ENCODE assay signal across 16 cellular contexts in genomic region chr20:41261260-41261659, GRCh38. TPM values are rescaled to one million over a fixed set of nuclear protein-coding genes. Genes with fewer than 3 reads are reported as not detected.
A peak's percentile ranks its signal among the peaks of the same experiment; 100 is the strongest.
DNase-seq lines count a peak whose midpoint lies in the region; ATAC-seq, FAIRE-seq and TF ChIP-seq lines count a peak whose summit lies in the region.
"Had no signal": no experiment of that assay in that cellular context is flagged by ENCODE, and none has a peak within 500 bp of the region (broad histone marks: within the 10 kb centered on the region; RNA-seq: fewer than 3 reads in every experiment).

No MANE protein-coding gene starts in this region.

- peaks cover 21% of the 10 kb centered on the region for H3K27me3 ChIP-seq in endodermal cell (ENCODE audit: control insufficient read depth, insufficient read depth, low read length, poor library complexity, severe bottlenecking)
- H3K27me3 ChIP-seq in right lobe of liver, result no peaks in the 10 kb centered on the region

- H3K27ac Mint-ChIP-seq in endodermal cell, result no peak overlapping the region
- H3K27ac Mint-ChIP-seq: B cell; CD4-positive, alpha-beta memory T cell had no signal

- H3K4me3 ChIP-seq in endodermal cell (ENCODE audit: low read length), result no peak overlapping the region
- no peak overlapping the region for H3K4me3 ChIP-seq in right lobe of liver

- no peak for TF ChIP-seq POLR2A in right lobe of liver (IDR thresholded peaks at IDR 0.05)

- peak; percentile 27 for TF ChIP-seq CTCF in endodermal cell (conservative IDR thresholded peaks at IDR 0.05)
- TF ChIP-seq CTCF in right lobe of liver (IDR thresholded peaks at IDR 0.05), result no peak

- DNase-seq in HTR-8/SVneo (ENCODE audit: insufficient read length, low spot score) (no peak), RPMI7951 (ENCODE audit: low read depth) (peak; percentile 11), endodermal cell (peak; percentile 58), right lobe of liver (no peak), GDM1 (lab: John Stamatoyannopoulos, UW) (no peak), NCI-H1930 (lab: John Stamatoyannopoulos, UW) (no peak), KBM-7 (no peak)
- DNase-seq: Calu3; CD4-positive, alpha-beta memory T cell; NCI-H1048; NCI-H1436 treated with DMSO at 0.1 percent for 48 hours; NCI-H2081; NCI-H524 had no signal

- in situ Hi-C loops in KBM-7 (cut with MboI; ENCODE audit: low pct_unique_long_range_greater_than_20kb, low sequenced_read_pairs), result no loop called here

- peaks cover 7% of the 10 kb centered on the region for H3K4me1 Mint-ChIP-seq in endodermal cell
- H3K4me1 Mint-ChIP-seq: B cell; CD4-positive, alpha-beta memory T cell had no signal

- H3K9me3 ChIP-seq in endodermal cell (ENCODE audit: control insufficient read depth, low read length), result no peaks in the 10 kb centered on the region
- no peaks in the 10 kb centered on the region for H3K9me3 ChIP-seq in right lobe of liver

- H3K36me3 ChIP-seq in endodermal cell (ENCODE audit: control insufficient read depth, insufficient read depth, low read length), result no peaks in the 10 kb centered on the region
- peaks cover 0 to 8% (median 2%) of the 10 kb centered on the region in 4 donors for H3K36me3 ChIP-seq in right lobe of liver

- no peaks in the 10 kb centered on the region for H3K9me3 Mint-ChIP-seq in endodermal cell
- H3K9me3 Mint-ChIP-seq: CD4-positive, alpha-beta memory T cell had no signal

- H3K9ac ChIP-seq in endodermal cell (ENCODE audit: extremely low read depth, low read length, poor library complexity, severe bottlenecking), result no peak overlapping the region

- H3K36me3 Mint-ChIP-seq in endodermal cell (ENCODE audit: low read depth), result no peaks in the 10 kb centered on the region

- H3K4me1 ChIP-seq in endodermal cell (ENCODE audit: control insufficient read depth, insufficient read depth, low read length), result peaks cover 20% of the 10 kb centered on the region
- H3K4me1 ChIP-seq in right lobe of liver, result no peaks in the 10 kb centered on the region

- intact Hi-C loops in right lobe of liver (cut with DNase I), result no loop called here

- no peaks in the 10 kb centered on the region for H3K27me3 Mint-ChIP-seq in endodermal cell (ENCODE audit: insufficient read depth)
- H3K27me3 Mint-ChIP-seq: B cell; CD4-positive, alpha-beta memory T cell had no signal

- H3K27ac ChIP-seq in endodermal cell (ENCODE audit: low read depth, low read length) (no peak overlapping the region), right lobe of liver (no peak overlapping the region)

- peak; percentile 4 for FAIRE-seq in HTR-8/SVneo (lab: Jason Lieb, UNC)
- FAIRE-seq: RCC 7860 had no signal

- H3K4me3 Mint-ChIP-seq in endodermal cell, result no peak overlapping the region
- H3K4me3 Mint-ChIP-seq: B cell; CD4-positive, alpha-beta memory T cell had no signal

- ATAC-seq in right lobe of liver (peak; percentile 22 to 54 (median 28)), GM18907 (IDR thresholded peaks at IDR 0.05; ENCODE audit: unreplicated experiment) (no peak)

RNA-seq across cellular contexts. Expression of gene ZHX3, which starts 56.3 kb away (rescaled TPM):
- 20.8 and 22.1 TPM in 2 replicates for total RNA-seq in RPMI7951 (2014; rRNA removed; shearing (Covaris generic))
- total RNA-seq in endodermal cell (1 to 10 TPM; 5.4 to 5.5 TPM), right lobe of liver (10 to 100 TPM; 17.6 to 47.4 (median 26.2) TPM)
- polyA plus RNA-seq in endodermal cell (2013, experiment 1 of 2), result 8.3 TPM
- 6.9 TPM for polyA plus RNA-seq in endodermal cell (2013, experiment 2 of 2)

Comparison
In these comparisons a context has a peak if more than half of its experiments do, and no peak if none do; other contexts are left out.
1. DNase-seq: peak in RPMI7951 (single experiment) and endodermal cell (single experiment); none in HTR-8/SVneo (single experiment), right lobe of liver (0 of 3), GDM1 (single experiment), NCI-H1930 (0 of 2) and KBM-7 (single experiment).